In genomic region chr4:187084696-187085095, GRCh38 we compare ENCODE assay signal across 18 cellular contexts.
DNase-seq lines count a peak whose midpoint lies in the region; ATAC-seq and TF ChIP-seq lines count a peak whose summit lies in the region.
"Had no signal": no experiment of that assay in that cellular context is flagged by ENCODE, and none has a peak within 500 bp of the region (broad histone marks: within the 10 kb centered on the region; RNA-seq: fewer than 3 reads in every experiment).

No MANE protein-coding gene starts in this region.

- H3K27ac ChIP-seq in stomach: no peak overlapping the region
- no peak overlapping the region for H3K27ac ChIP-seq in naive thymus-derived CD4-positive, alpha-beta T cell (ENCODE audit: low read depth, low read length)
- H3K27ac ChIP-seq: 22Rv1, HL-60 had no signal

- intact Hi-C loops in stomach (cut with DNase I; ENCODE audit: low total_unique reads): no loop called here
- intact Hi-C loops in naive thymus-derived CD4-positive, alpha-beta T cell (cut with micrococcal nuclease): no loop called here

- H3K27me3 ChIP-seq in stomach: no peaks in the 10 kb centered on the region
- H3K27me3 ChIP-seq in naive thymus-derived CD4-positive, alpha-beta T cell (ENCODE audit: control insufficient read depth in 2 of 2, insufficient read depth in 2 of 2, low read length in 2 of 2): no peaks in the 10 kb centered on the region

- H3K4me1 Mint-ChIP-seq in activated T-helper 17 cell treated with anti-CD3 and anti-CD28 coated beads, Interleukin-2, amount 50 U/mL, for 72 hours: no peaks in the 10 kb centered on the region
- no peaks in the 10 kb centered on the region for H3K4me1 Mint-ChIP-seq in naive thymus-derived CD4-positive, alpha-beta T cell
- H3K4me1 Mint-ChIP-seq: B cell, CD14-positive monocyte had no signal

- ATAC-seq in activated T-helper 17 cell treated with anti-CD3 and anti-CD28 coated beads, Interleukin-2, amount 50 U/mL, for 72 hours (replicated peaks): no peak
- no peak for ATAC-seq in naive thymus-derived CD4-positive, alpha-beta T cell
- ATAC-seq: CD8-positive, alpha-beta T cell had no signal

- no peak overlapping the region for H3K27ac Mint-ChIP-seq in activated T-helper 17 cell treated with anti-CD3 and anti-CD28 coated beads, Interleukin-2, amount 50 U/mL, for 72 hours
- H3K27ac Mint-ChIP-seq in naive thymus-derived CD4-positive, alpha-beta T cell: no peak overlapping the region
- H3K27ac Mint-ChIP-seq: B cell; CD14-positive monocyte; CD8-positive, alpha-beta T cell; HFFc6 had no signal

- H3K9me3 Mint-ChIP-seq in activated T-helper 17 cell treated with anti-CD3 and anti-CD28 coated beads, Interleukin-2, amount 50 U/mL, for 72 hours: peaks cover 9% of the 10 kb centered on the region
- H3K9me3 Mint-ChIP-seq in naive thymus-derived CD4-positive, alpha-beta T cell: peaks cover 0 to 10% (median 2%) of the 10 kb centered on the region in 11 donors
- H3K9me3 Mint-ChIP-seq: HFFc6 had no signal

- H3K27me3 Mint-ChIP-seq in activated T-helper 17 cell treated with anti-CD3 and anti-CD28 coated beads, Interleukin-2, amount 50 U/mL, for 72 hours: no peaks in the 10 kb centered on the region
- no peaks in the 10 kb centered on the region for H3K27me3 Mint-ChIP-seq in naive thymus-derived CD4-positive, alpha-beta T cell
- H3K27me3 Mint-ChIP-seq: B cell had no signal

- no peaks in the 10 kb centered on the region for H3K9me3 ChIP-seq in stomach
- no peaks in the 10 kb centered on the region for H3K9me3 ChIP-seq in naive thymus-derived CD4-positive, alpha-beta T cell (ENCODE audit: control insufficient read depth in 2 of 3, low read length in 3 of 3)

- 72 to 87% (median 80%) methylated on average over 4 of the region's 4 CpGs for WGBS in stomach, 5 donors

- no peak for TF ChIP-seq EP300 in stomach (IDR thresholded peaks at IDR 0.05)

- no peaks in the 10 kb centered on the region for H3K4me1 ChIP-seq in stomach
- no peaks in the 10 kb centered on the region for H3K4me1 ChIP-seq in naive thymus-derived CD4-positive, alpha-beta T cell (ENCODE audit: control insufficient read depth in 2 of 2, insufficient read depth in 2 of 2, low read length in 2 of 2)

- H3K36me3 Mint-ChIP-seq in activated T-helper 17 cell treated with anti-CD3 and anti-CD28 coated beads, Interleukin-2, amount 50 U/mL, for 72 hours (ENCODE audit: low read depth): no peaks in the 10 kb centered on the region
- H3K36me3 Mint-ChIP-seq in naive thymus-derived CD4-positive, alpha-beta T cell: no peaks in the 10 kb centered on the region
- H3K36me3 Mint-ChIP-seq: CD14-positive monocyte; CD8-positive, alpha-beta T cell had no signal

- TF ChIP-seq POLR2A in stomach (IDR thresholded peaks at IDR 0.05): no peak

- TF ChIP-seq CTCF in AG10803 (conservative IDR thresholded peaks at IDR 0.05; ENCODE audit: low read length): no peak
- TF ChIP-seq CTCF in stomach (IDR thresholded peaks at IDR 0.05): no peak

- no peak overlapping the region for H3K4me3 Mint-ChIP-seq in activated T-helper 17 cell treated with anti-CD3 and anti-CD28 coated beads, Interleukin-2, amount 50 U/mL, for 72 hours
- no peak overlapping the region for H3K4me3 Mint-ChIP-seq in naive thymus-derived CD4-positive, alpha-beta T cell
- H3K4me3 Mint-ChIP-seq: B cell; CD14-positive monocyte; CD8-positive, alpha-beta T cell; HFFc6 had no signal

- POLR2A ChIA-PET in naive thymus-derived CD4-positive, alpha-beta T cell (lab: Charles Lee): no interaction called here

- H3K4me3 ChIP-seq in AG10803 (ENCODE audit: low read length): no peak overlapping the region
- H3K4me3 ChIP-seq in stomach: no peak overlapping the region
- no peak overlapping the region for H3K4me3 ChIP-seq in naive thymus-derived CD4-positive, alpha-beta T cell (ENCODE audit: low read length)

- peak; percentile 6 for DNase-seq in AG10803 (ENCODE audit: low read depth)
- DNase-seq in NCI-H69 (lab: John Stamatoyannopoulos, UW): peak; percentile 29
- DNase-seq in astrocyte of the hippocampus (ENCODE audit: low read depth, low spot score): peak; percentile 28
- DNase-seq in left kidney (ENCODE audit: low read depth, low spot score): peak; percentile 80
- no peak for DNase-seq in NCI-H187 (lab: John Stamatoyannopoulos, UW)
- DNase-seq in stomach: no peak
- DNase-seq in naive thymus-derived CD4-positive, alpha-beta T cell: no peak
- DNase-seq: CD8-positive, alpha-beta T cell; COR-L47; DND-41; GF-D8; HCEC 1CT; HFFc6 had no signal

- CTCF ChIA-PET in naive thymus-derived CD4-positive, alpha-beta T cell (lab: Charles Lee): no interaction called here

- no peaks in the 10 kb centered on the region for H3K36me3 ChIP-seq in stomach
- no peaks in the 10 kb centered on the region for H3K36me3 ChIP-seq in naive thymus-derived CD4-positive, alpha-beta T cell (ENCODE audit: control insufficient read depth in 2 of 3, insufficient read depth in 3 of 3, low read length in 3 of 3)

Comparison
In these comparisons a context has a peak if more than half of its experiments do, and no peak if none do; other contexts are left out.
1. DNase-seq: peak in AG10803 (single experiment), NCI-H69 (single experiment), astrocyte of the hippocampus (single experiment) and left kidney (single experiment); none in NCI-H187 (0 of 2), stomach (single experiment) and naive thymus-derived CD4-positive, alpha-beta T cell (0 of 9).